In the genomic region with DNA sequence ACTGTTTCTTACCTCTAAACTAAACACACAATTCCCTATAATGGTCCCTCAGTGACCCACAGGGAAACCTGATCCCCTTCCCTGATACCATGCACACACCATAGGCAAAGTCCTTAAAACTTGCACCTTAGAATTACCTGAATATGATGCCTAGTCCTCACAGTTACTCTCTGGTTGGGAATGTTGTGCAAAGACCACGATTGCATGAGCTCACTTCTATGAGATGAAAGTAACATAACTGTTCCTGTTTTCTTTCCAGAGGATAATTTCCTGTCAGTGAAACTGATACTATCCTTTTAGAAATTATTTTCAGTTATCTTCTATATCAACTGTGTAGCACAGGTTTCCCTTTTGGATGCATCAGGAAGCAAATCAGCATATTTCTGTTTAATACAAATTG, we compare ENCODE assay signal across 10 cellular contexts. TPM values are rescaled to one million over a fixed set of nuclear protein-coding genes. Genes with fewer than 3 reads are reported as not detected.
DNase-seq lines count a peak whose midpoint lies in the region; ATAC-seq and TF ChIP-seq lines count a peak whose summit lies in the region.
"Had no signal": no experiment of that assay in that cellular context is flagged by ENCODE, and none has a peak within 500 bp of the region (broad histone marks: within the 10 kb centered on the region; RNA-seq: fewer than 3 reads in every experiment).

No MANE protein-coding gene starts in this region.

- H3K27me3 Mint-ChIP-seq in activated naive CD4-positive, alpha-beta T cell treated with anti-CD3 and anti-CD28 coated beads, Interleukin-2, amount 50 U/mL, for 24 hours = no peaks in the 10 kb centered on the region
- H3K27me3 Mint-ChIP-seq in activated CD8-positive, alpha-beta T cell treated with anti-CD3 and anti-CD28 coated beads, Interleukin-2, amount 10 ng/mL, durations not matched to agents 7 days and 5 days (ENCODE audit: low read depth) = no peaks in the 10 kb centered on the region
- H3K27me3 Mint-ChIP-seq in immature natural killer cell (ENCODE audit: low read depth in 3 of 3) = peaks cover 9 to 16% (median 9%) of the 10 kb centered on the region in 3 donors
- no peaks in the 10 kb centered on the region for H3K27me3 Mint-ChIP-seq in type B pancreatic cell

- no peaks in the 10 kb centered on the region for H3K9me3 Mint-ChIP-seq in activated naive CD4-positive, alpha-beta T cell treated with anti-CD3 and anti-CD28 coated beads, Interleukin-2, amount 50 U/mL, for 24 hours
- H3K9me3 Mint-ChIP-seq in activated CD8-positive, alpha-beta T cell treated with anti-CD3 and anti-CD28 coated beads, Interleukin-2, amount 10 ng/mL, durations not matched to agents 7 days and 5 days (ENCODE audit: insufficient read depth) = no peaks in the 10 kb centered on the region
- H3K9me3 Mint-ChIP-seq in immature natural killer cell = no peaks in the 10 kb centered on the region
- H3K9me3 Mint-ChIP-seq in type B pancreatic cell = no peaks in the 10 kb centered on the region

- DNase-seq in activated naive CD4-positive, alpha-beta T cell (lab: John Stamatoyannopoulos, UW) = no peak
- DNase-seq in activated CD8-positive, alpha-beta T cell treated with anti-CD3 and anti-CD28 coated beads, Interleukin-2, amount 10 ng/mL, durations not matched to agents 7 days and 5 days = peak; percentile 17
- DNase-seq in immature natural killer cell = no peak
- no peak for DNase-seq in type B pancreatic cell (ENCODE audit: extremely low spot score, unreplicated experiment)
- no peak for DNase-seq in DMS79 treated with DMSO at 0.1 percent for 48 hours (lab: John Stamatoyannopoulos, UW)
- DNase-seq in stimulated activated CD4-positive, alpha-beta T cell treated with anti-CD3 and anti-CD28 coated beads, Interleukin-4, amount 100 ng/mL, for 1 hour = no peak
- DNase-seq: amygdala had no signal

- peaks cover 97% of the 10 kb centered on the region for H3K4me1 Mint-ChIP-seq in activated naive CD4-positive, alpha-beta T cell treated with anti-CD3 and anti-CD28 coated beads, Interleukin-2, amount 50 U/mL, for 24 hours
- H3K4me1 Mint-ChIP-seq in activated CD8-positive, alpha-beta T cell treated with anti-CD3 and anti-CD28 coated beads, Interleukin-2, amount 10 ng/mL, durations not matched to agents 7 days and 5 days (ENCODE audit: low read depth) = peaks cover 96% of the 10 kb centered on the region
- H3K4me1 Mint-ChIP-seq in immature natural killer cell (peaks cover 95 to 100% of the 10 kb centered on the region in 2 donors), type B pancreatic cell (ENCODE audit: unreplicated experiment) (peaks cover 32% of the 10 kb centered on the region)

- no peak for ATAC-seq in activated CD8-positive, alpha-beta T cell treated with anti-CD3 and anti-CD28 coated beads, Interleukin-2, amount 10 ng/mL, durations not matched to agents 7 days and 5 days
- ATAC-seq in GM18517 (IDR thresholded peaks at IDR 0.05; ENCODE audit: unreplicated experiment) = no peak
- ATAC-seq: GM12878 had no signal

- CTCF ChIA-PET in activated CD8-positive, alpha-beta T cell treated with anti-CD3 and anti-CD28 coated beads, Interleukin-2, amount 10 ng/mL, durations not matched to agents 7 days and 5 days (lab: Charles Lee) = interaction anchor here (1.0 to 14.9 kb wide), 7 partner anchors 10 to 316 kb away, joined by 3 to 274 read pairs (median 10); partner anchors contain the start of gene DTWD2

- H3K27ac Mint-ChIP-seq in activated naive CD4-positive, alpha-beta T cell treated with anti-CD3 and anti-CD28 coated beads, Interleukin-2, amount 50 U/mL, for 24 hours = peak overlapping the region; percentile 97
- H3K27ac Mint-ChIP-seq in activated CD8-positive, alpha-beta T cell treated with anti-CD3 and anti-CD28 coated beads, Interleukin-2, amount 10 ng/mL, durations not matched to agents 7 days and 5 days = peak overlapping the region; percentile 43
- H3K27ac Mint-ChIP-seq in immature natural killer cell (peak overlapping the region; percentile 59 to 88 (median 78)), type B pancreatic cell (peak overlapping the region; percentile 57)

- peaks cover 24% of the 10 kb centered on the region for H3K36me3 Mint-ChIP-seq in activated naive CD4-positive, alpha-beta T cell treated with anti-CD3 and anti-CD28 coated beads, Interleukin-2, amount 50 U/mL, for 24 hours
- peaks cover 71% of the 10 kb centered on the region for H3K36me3 Mint-ChIP-seq in activated CD8-positive, alpha-beta T cell treated with anti-CD3 and anti-CD28 coated beads, Interleukin-2, amount 10 ng/mL, durations not matched to agents 7 days and 5 days (ENCODE audit: low read depth)
- H3K36me3 Mint-ChIP-seq in immature natural killer cell (no peaks in the 10 kb centered on the region), type B pancreatic cell (peaks cover 4% of the 10 kb centered on the region)

- no peak for TF ChIP-seq CTCF in type B pancreatic cell (conservative IDR thresholded peaks at IDR 0.05)

- POLR2A ChIA-PET in activated CD8-positive, alpha-beta T cell treated with anti-CD3 and anti-CD28 coated beads, Interleukin-2, amount 10 ng/mL, durations not matched to agents 7 days and 5 days (lab: Charles Lee) = interaction anchor here (0.7 to 1.2 kb wide), 3 partner anchors 24 to 36 kb away, joined by 3 to 5 read pairs (median 3); no protein-coding TSS in a partner anchor

- H3K4me3 Mint-ChIP-seq in activated naive CD4-positive, alpha-beta T cell treated with anti-CD3 and anti-CD28 coated beads, Interleukin-2, amount 50 U/mL, for 24 hours = peak overlapping the region; percentile 83
- H3K4me3 Mint-ChIP-seq in activated CD8-positive, alpha-beta T cell treated with anti-CD3 and anti-CD28 coated beads, Interleukin-2, amount 10 ng/mL, durations not matched to agents 7 days and 5 days = no peak overlapping the region
- H3K4me3 Mint-ChIP-seq in immature natural killer cell (peak overlapping the region in 4 of 5 donors; percentile 2 to 33 (median 18)), type B pancreatic cell (no peak overlapping the region)

RNA-seq across cellular contexts. Expression of gene TNFAIP8, which starts 51.4 kb away (rescaled TPM):
- 100 to 1,000 TPM; 123 to 127 TPM for total RNA-seq in activated CD8-positive, alpha-beta T cell treated with anti-CD3 and anti-CD28 coated beads, Interleukin-2, amount 10 ng/mL, durations not matched to agents 7 days and 5 days
- 100 to 1,000 TPM in 2 of 3 donors, 10 to 100 TPM in 1; 99.7 to 162 (median 132) TPM for polyA plus RNA-seq in immature natural killer cell
- total RNA-seq in type B pancreatic cell (ENCODE audit: low replicate concordance) = 11.8 and 17.3 TPM in 2 replicates

Comparison
In these comparisons a context has a peak if more than half of its experiments do, and no peak if none do; other contexts are left out.
1. H3K27ac Mint-ChIP-seq: peak in every context shown above with its lines; median percentile 97 in activated naive CD4-positive, alpha-beta T cell treated with anti-CD3 and anti-CD28 coated beads, Interleukin-2, amount 50 U/mL, for 24 hours; 78 in immature natural killer cell; 57 in type B pancreatic cell; 43 in activated CD8-positive, alpha-beta T cell treated with anti-CD3 and anti-CD28 coated beads, Interleukin-2, amount 10 ng/mL, durations not matched to agents 7 days and 5 days.
2. H3K4me3 Mint-ChIP-seq: peak in activated naive CD4-positive, alpha-beta T cell treated with anti-CD3 and anti-CD28 coated beads, Interleukin-2, amount 50 U/mL, for 24 hours (single experiment) and immature natural killer cell (4 of 5); none in activated CD8-positive, alpha-beta T cell treated with anti-CD3 and anti-CD28 coated beads, Interleukin-2, amount 10 ng/mL, durations not matched to agents 7 days and 5 days (single experiment) and type B pancreatic cell (single experiment).